Comparison of ENCODE assay signal across 1 cellular context in genomic region chr17:44793885-44794698, GRCh38.
TF ChIP-seq lines count a peak whose summit lies in the region.

No MANE protein-coding gene starts in this region.

TF ChIP-seq in SK-N-SH, 30 proteins besides CTCF, POLR2A, EP300 and RAD21 (continued from another document):
- TF ChIP-seq ZBTB33 (IDR thresholded peaks at IDR 0.05; ENCODE audit: borderline replicate concordance, low read depth) (no peak), GATA2 (CRISPR knock-in tag; IDR thresholded peaks at IDR 0.05) (no peak)
TF ChIP-seq in SK-N-SH: peak in this region for 0.
